8 cellular contexts compared by ENCODE assay signal in genomic region chr2:68158134-68158447, GRCh38. TPM values are rescaled to one million over a fixed set of nuclear protein-coding genes. Genes with fewer than 3 reads are reported as not detected.
DNase-seq lines count a peak whose midpoint lies in the region; ATAC-seq, FAIRE-seq and TF ChIP-seq lines count a peak whose summit lies in the region.

No MANE protein-coding gene starts in this region.

- ATAC-seq in HG03457 (IDR thresholded peaks at IDR 0.05; ENCODE audit: unreplicated experiment) = peak; percentile 29
- no peak for ATAC-seq in HG03097 (IDR thresholded peaks at IDR 0.05; ENCODE audit: low FRiP score, unreplicated experiment)

- peaks cover 7% of the 10 kb centered on the region for H3K36me3 ChIP-seq in bronchial epithelial cell (ENCODE audit: control insufficient read depth, insufficient read depth, low read length)
- no peaks in the 10 kb centered on the region for H3K36me3 ChIP-seq in mucosa of stomach (ENCODE audit: control insufficient read depth, insufficient read depth, low read length)

- no peaks in the 10 kb centered on the region for H3K9me3 ChIP-seq in mucosa of stomach (ENCODE audit: control insufficient read depth, low read length)

- FAIRE-seq in bronchial epithelial cell (lab: Jason Lieb, UNC) = no peak

- peak overlapping the region; percentile 63 for H3K4me3 ChIP-seq in bronchial epithelial cell (ENCODE audit: low read depth, low read length)
- H3K4me3 ChIP-seq in mucosa of stomach (ENCODE audit: low read length) = peak overlapping the region; percentile 88

- no peak for TF ChIP-seq CTCF in 22Rv1 (IDR thresholded peaks at IDR 0.05)
- no peak for TF ChIP-seq CTCF in bronchial epithelial cell (IDR thresholded peaks at IDR 0.05; ENCODE audit: insufficient read depth, low read length, severe bottlenecking)

- H3K27ac ChIP-seq in 22Rv1 = peak overlapping the region; percentile 89

- DNase-seq in bronchial epithelial cell (ENCODE audit: low read depth) = peak; percentile 11
- DNase-seq in stimulated activated naive CD4-positive, alpha-beta T cell (lab: John Stamatoyannopoulos, UW) = no peak
- DNase-seq in ureter (ENCODE audit: low spot score) = no peak
- no peak for DNase-seq in NCI-H748 (lab: John Stamatoyannopoulos, UW; ENCODE audit: unreplicated experiment)

- H3K9ac ChIP-seq in mucosa of stomach (ENCODE audit: low read length) = peak overlapping the region; percentile 79

- H3K4me1 ChIP-seq in mucosa of stomach (ENCODE audit: control insufficient read depth, insufficient read depth, low read length) = peaks cover 3% of the 10 kb centered on the region

- H3K27me3 ChIP-seq in bronchial epithelial cell (ENCODE audit: control insufficient read depth, insufficient read depth, low read length) (no peaks in the 10 kb centered on the region), mucosa of stomach (ENCODE audit: control insufficient read depth, insufficient read depth, low read length) (no peaks in the 10 kb centered on the region)

RNA-seq across cellular contexts. Expression of gene PNO1, which starts 0.4 kb away (rescaled TPM):
- total RNA-seq in bronchial epithelial cell (13.2 TPM in 2 replicates), ureter (21.4 TPM)
